In genomic region chr2:109297566-109298205, GRCh38 we compare ENCODE assay signal across 15 cellular contexts.
A peak's percentile ranks its signal among the peaks of the same experiment; 100 is the strongest.
DNase-seq lines count a peak whose midpoint lies in the region; ATAC-seq and TF ChIP-seq lines count a peak whose summit lies in the region.
"Had no signal": no experiment of that assay in that cellular context is flagged by ENCODE, and none has a peak within 500 bp of the region (broad histone marks: within the 10 kb centered on the region; RNA-seq: fewer than 3 reads in every experiment).

No MANE protein-coding gene starts in this region.

- H4K91ac ChIP-seq in neuronal stem cell (ENCODE audit: low read depth, low read length, poor library complexity), result no peak overlapping the region

- no peaks in the 10 kb centered on the region for H3K4me1 Mint-ChIP-seq in WTC11
- no peaks in the 10 kb centered on the region for H3K4me1 Mint-ChIP-seq in stimulated activated memory B cell treated with anti-CD40 and anti-IgM and Interleukin-4, amounts not matched to agents 10 μg/mL and 1 μg/mL and 100 μg/mL, for 72 hours

- ATAC-seq in WTC11, result no peak
- peak; percentile 22 for ATAC-seq in stimulated activated memory B cell treated with anti-CD40 and anti-IgM and Interleukin-4, amounts not matched to agents 10 μg/mL and 1 μg/mL and 100 μg/mL, for 72 hours
- ATAC-seq: CD8-positive, alpha-beta T cell; HepG2 had no signal

- H3K36me3 Mint-ChIP-seq in WTC11, result no peaks in the 10 kb centered on the region
- no peaks in the 10 kb centered on the region for H3K36me3 Mint-ChIP-seq in stimulated activated memory B cell treated with anti-CD40 and anti-IgM and Interleukin-4, amounts not matched to agents 10 μg/mL and 1 μg/mL and 100 μg/mL, for 72 hours
- H3K36me3 Mint-ChIP-seq: CD8-positive, alpha-beta T cell had no signal

- POLR2A ChIA-PET in WTC11 (lab: Charles Lee), result no interaction called here

- H3K23ac ChIP-seq in neuronal stem cell (ENCODE audit: low read depth, low read length, poor library complexity), result no peak overlapping the region

- peaks cover 18% of the 10 kb centered on the region for H3K9me3 ChIP-seq in BLaER1
- peaks cover 0 to 4% of the 10 kb centered on the region in 2 donors for H3K9me3 ChIP-seq in neuronal stem cell (replicated peaks in 1 of 2; ENCODE audit: control insufficient read depth in 2 of 2, insufficient read depth in 1 of 2, low read depth in 1 of 2, low read length in 2 of 2)
- H3K9me3 ChIP-seq: Caco-2 had no signal

- H3K4me3 ChIP-seq in BLaER1, result no peak overlapping the region
- no peak overlapping the region for H3K4me3 ChIP-seq in neuronal stem cell (ENCODE audit: low read length in 2 of 2)

- no peak overlapping the region for H2BK12ac ChIP-seq in neuronal stem cell (ENCODE audit: low read length)

- H3K36me3 ChIP-seq in BLaER1, result peaks cover 7% of the 10 kb centered on the region; the same call in 1 of the 2 replicates
- no peaks in the 10 kb centered on the region for H3K36me3 ChIP-seq in neuronal stem cell (replicated peaks in 1 of 2; ENCODE audit: control insufficient read depth in 2 of 2, insufficient read depth in 2 of 2, low read length in 2 of 2)

- DNase-seq in WTC11 (ENCODE audit: low spot score), result no peak
- no peak for DNase-seq in neuronal stem cell (ENCODE audit: low spot score)
- DNase-seq in Kasumi-1 (lab: John Stamatoyannopoulos, UW), result no peak
- no peak for DNase-seq in SIG-M5 (lab: John Stamatoyannopoulos, UW)
- no peak for DNase-seq in DMS53 (lab: John Stamatoyannopoulos, UW)
- DNase-seq: ACHN; Caco-2; CD8-positive, alpha-beta T cell; GF-D8; HCEC 1CT; HFFc6 had no signal

- H3K79me1 ChIP-seq in neuronal stem cell (ENCODE audit: low read depth, low read length), result no peaks in the 10 kb centered on the region

- H2BK5ac ChIP-seq in neuronal stem cell (ENCODE audit: low read length), result no peak overlapping the region

- H2BK120ac ChIP-seq in neuronal stem cell (ENCODE audit: low read depth, low read length), result no peak overlapping the region

- H3K27me3 ChIP-seq in BLaER1 (no peaks in the 10 kb centered on the region), neuronal stem cell (ENCODE audit: control insufficient read depth in 3 of 3, insufficient read depth in 3 of 3, low read depth in 1 of 3, low read length in 3 of 3) (no peaks in the 10 kb centered on the region)

- no peak overlapping the region for H3K4ac ChIP-seq in neuronal stem cell (ENCODE audit: low read length)

- peak overlapping the region; percentile 65; the same call in 1 of the 2 replicates for H3K27ac Mint-ChIP-seq in WTC11
- no peak overlapping the region for H3K27ac Mint-ChIP-seq in stimulated activated memory B cell treated with anti-CD40 and anti-IgM and Interleukin-4, amounts not matched to agents 10 μg/mL and 1 μg/mL and 100 μg/mL, for 72 hours
- H3K27ac Mint-ChIP-seq: CD8-positive, alpha-beta T cell; HFFc6 had no signal

- H3K14ac ChIP-seq in neuronal stem cell (ENCODE audit: low read length), result no peak overlapping the region

- H3K27me3 Mint-ChIP-seq in WTC11 (ENCODE audit: low read depth), result no peaks in the 10 kb centered on the region; the same call in 1 of the 2 replicates
- H3K27me3 Mint-ChIP-seq in stimulated activated memory B cell treated with anti-CD40 and anti-IgM and Interleukin-4, amounts not matched to agents 10 μg/mL and 1 μg/mL and 100 μg/mL, for 72 hours, result peaks cover 28% of the 10 kb centered on the region

- H2AFZ ChIP-seq in neuronal stem cell (ENCODE audit: low read length), result no peak overlapping the region

- H4K20me1 ChIP-seq in BLaER1, result peaks cover 93% of the 10 kb centered on the region

- H2AK5ac ChIP-seq in neuronal stem cell (ENCODE audit: low read depth, low read length), result no peak overlapping the region

- peak overlapping the region; percentile 35; the same call in 1 of the 2 replicates for H3K27ac ChIP-seq in BLaER1
- H3K27ac ChIP-seq in neuronal stem cell (replicated peaks; ENCODE audit: low read length), result no peak overlapping the region
- H3K27ac ChIP-seq: C4-2B had no signal

- H4K8ac ChIP-seq in neuronal stem cell (ENCODE audit: low read depth, low read length), result no peak overlapping the region

- WGBS in neuronal stem cell (ENCODE audit: extremely low coverage in 2 of 2, insufficient read length in 2 of 2, insufficient replicate concordance in 1 of 2), 2 donors, result no CpG with 5 or more reads among the region's 6 CpGs

- no peaks in the 10 kb centered on the region for H3K9me3 Mint-ChIP-seq in WTC11
- peaks cover 5% of the 10 kb centered on the region for H3K9me3 Mint-ChIP-seq in stimulated activated memory B cell treated with anti-CD40 and anti-IgM and Interleukin-4, amounts not matched to agents 10 μg/mL and 1 μg/mL and 100 μg/mL, for 72 hours
- H3K9me3 Mint-ChIP-seq: CD8-positive, alpha-beta T cell had no signal

- H3K4me1 ChIP-seq in BLaER1 (peaks cover 83% of the 10 kb centered on the region), neuronal stem cell (ENCODE audit: control insufficient read depth in 2 of 2, insufficient read depth in 1 of 2, low read depth in 1 of 2, low read length in 2 of 2) (no peaks in the 10 kb centered on the region)
- H3K4me1 ChIP-seq: Caco-2 had no signal

- no peak overlapping the region for H3K4me3 Mint-ChIP-seq in WTC11
- no peak overlapping the region for H3K4me3 Mint-ChIP-seq in stimulated activated memory B cell treated with anti-CD40 and anti-IgM and Interleukin-4, amounts not matched to agents 10 μg/mL and 1 μg/mL and 100 μg/mL, for 72 hours
- H3K4me3 Mint-ChIP-seq: CD8-positive, alpha-beta T cell; HFFc6 had no signal

- CTCF ChIA-PET in WTC11 (lab: Charles Lee), result no interaction called here

- peak overlapping the region; percentile 82 for H3K18ac ChIP-seq in neuronal stem cell (ENCODE audit: low read length)

- no peak for TF ChIP-seq CTCF in WTC11 (IDR thresholded peaks at IDR 0.05)

- H3K9ac ChIP-seq in BLaER1 (no peak overlapping the region), neuronal stem cell (ENCODE audit: low read depth, low read length, poor library complexity) (no peak overlapping the region)

- no peak overlapping the region for H2BK15ac ChIP-seq in neuronal stem cell (ENCODE audit: low read length)

- H3K4me2 ChIP-seq in BLaER1, result peak overlapping the region; percentile 78
- no peak overlapping the region for H3K4me2 ChIP-seq in neuronal stem cell (ENCODE audit: insufficient read depth, low read length, poor library complexity, severe bottlenecking)

TF ChIP-seq in WTC11, 78 proteins besides CTCF, POLR2A, EP300 and RAD21 (continues in another document):
- TF ChIP-seq, protein P1, sequence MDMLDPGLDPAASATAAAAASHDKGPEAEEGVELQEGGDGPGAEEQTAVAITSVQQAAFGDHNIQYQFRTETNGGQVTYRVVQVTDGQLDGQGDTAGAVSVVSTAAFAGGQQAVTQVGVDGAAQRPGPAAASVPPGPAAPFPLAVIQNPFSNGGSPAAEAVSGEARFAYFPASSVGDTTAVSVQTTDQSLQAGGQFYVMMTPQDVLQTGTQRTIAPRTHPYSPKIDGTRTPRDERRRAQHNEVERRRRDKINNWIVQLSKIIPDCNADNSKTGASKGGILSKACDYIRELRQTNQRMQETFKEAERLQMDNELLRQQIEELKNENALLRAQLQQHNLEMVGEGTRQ (CRISPR knock-in tag; IDR thresholded peaks at IDR 0.05), result no peak
- TF ChIP-seq ATF2 (CRISPR knock-in tag; IDR thresholded peaks at IDR 0.05; ENCODE audit: borderline replicate concordance, low read depth), result no peak
- TF ChIP-seq NR3C1 (CRISPR knock-in tag; conservative IDR thresholded peaks at IDR 0.05; ENCODE audit: low read depth), result no peak
- no peak for TF ChIP-seq FOXJ3 (CRISPR knock-in tag; IDR thresholded peaks at IDR 0.05; ENCODE audit: borderline replicate concordance)
- no peak for TF ChIP-seq TEAD4 (CRISPR knock-in tag; IDR thresholded peaks at IDR 0.05)
- TF ChIP-seq ARID4B (CRISPR knock-in tag; IDR thresholded peaks at IDR 0.05; ENCODE audit: borderline replicate concordance), result no peak
